ENCODE assay signal across 13 cellular contexts in the genomic region with DNA sequence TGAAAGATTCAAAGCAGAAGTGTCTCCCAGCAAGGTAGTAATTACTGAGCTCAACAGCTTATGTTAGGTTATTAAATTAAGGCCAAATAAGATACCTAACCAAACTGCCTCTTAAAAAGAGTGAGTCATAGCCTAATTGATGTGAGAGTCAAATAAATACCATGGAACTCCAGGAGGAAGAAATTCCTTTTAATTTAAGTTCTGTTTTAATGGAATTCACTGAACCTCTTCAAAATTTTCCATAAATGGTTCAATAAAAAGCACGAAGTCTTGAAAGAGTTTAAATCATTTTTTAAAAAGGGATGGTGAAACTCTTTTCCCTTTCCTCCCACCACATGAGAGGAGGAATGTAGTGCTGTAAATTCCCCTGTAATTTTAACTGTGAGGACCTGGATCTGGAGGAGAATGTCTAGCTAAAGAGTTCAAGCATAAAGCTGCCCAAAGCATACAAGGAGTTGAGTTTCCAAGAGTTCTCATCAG.
DNase-seq lines count a peak whose midpoint lies in the region; ATAC-seq and TF ChIP-seq lines count a peak whose summit lies in the region.
"Had no signal": no experiment of that assay in that cellular context is flagged by ENCODE, and none has a peak within 500 bp of the region (broad histone marks: within the 10 kb centered on the region; RNA-seq: fewer than 3 reads in every experiment).

No MANE protein-coding gene starts in this region.

- TF ChIP-seq CTCF in Calu3 (IDR thresholded peaks at IDR 0.05; ENCODE audit: unreplicated experiment) (no peak), brain (conservative IDR thresholded peaks at IDR 0.05) (no peak)

- H3K4me1 Mint-ChIP-seq in Calu3 (ENCODE audit: low read depth, unreplicated experiment): peaks cover 27% of the 10 kb centered on the region
- peaks cover 36% of the 10 kb centered on the region for H3K4me1 Mint-ChIP-seq in brain
- no peaks in the 10 kb centered on the region for H3K4me1 Mint-ChIP-seq in stimulated activated naive CD8-positive, alpha-beta T cell treated with anti-CD3 and anti-CD28 coated beads, Interleukin-15, amount 100 ng/mL, for 72 hours
- H3K4me1 Mint-ChIP-seq: activated CD4-positive, alpha-beta T cell treated with anti-CD3 and anti-CD28 coated beads for 36 hours; activated naive CD4-positive, alpha-beta T cell treated with anti-CD3 and anti-CD28 coated beads, Interleukin-2, amount 10 ng/mL, durations not matched to agents 7 days and 5 days; CD4-positive, alpha-beta memory T cell had no signal

- intact Hi-C loops in Calu3 (cut with micrococcal nuclease; ENCODE audit: unreplicated experiment): no loop called here
- intact Hi-C loops in left colon (cut with DNase I, micrococcal nuclease): no loop called here

- H3K36me3 Mint-ChIP-seq in Calu3 (ENCODE audit: insufficient read depth, unreplicated experiment) (no peaks in the 10 kb centered on the region), brain (no peaks in the 10 kb centered on the region)
- H3K36me3 Mint-ChIP-seq: activated naive CD4-positive, alpha-beta T cell treated with anti-CD3 and anti-CD28 coated beads, Interleukin-2, amount 10 ng/mL, durations not matched to agents 7 days and 5 days; CD4-positive, alpha-beta memory T cell had no signal

- CTCF ChIA-PET in Calu3 (lab: Charles Lee): interaction anchor here (0.6 to 0.7 kb wide), 2 partner anchors 123 to 231 kb away, joined by 3 to 6 read pairs; no protein-coding TSS in a partner anchor

- BruUV-seq in Calu3 (replicated peaks; lab: Mats Ljungman, UMichigan): no TSS peak

- H3K27ac Mint-ChIP-seq in Calu3 (ENCODE audit: unreplicated experiment): peak overlapping the region; percentile 30
- peak overlapping the region in 3 of 5 experiments; percentile 28 to 47 (median 45) for H3K27ac Mint-ChIP-seq in brain
- no peak overlapping the region for H3K27ac Mint-ChIP-seq in stimulated activated naive CD8-positive, alpha-beta T cell treated with anti-CD3 and anti-CD28 coated beads, Interleukin-15, amount 100 ng/mL, for 72 hours
- H3K27ac Mint-ChIP-seq: activated CD4-positive, alpha-beta T cell treated with anti-CD3 and anti-CD28 coated beads for 36 hours; activated naive CD4-positive, alpha-beta T cell treated with anti-CD3 and anti-CD28 coated beads, Interleukin-2, amount 10 ng/mL, durations not matched to agents 7 days and 5 days; CD4-positive, alpha-beta memory T cell had no signal

- DNase-seq in Calu3 (no peak), NCI-H1105 treated with DMSO at 0.1 percent for 48 hours (lab: John Stamatoyannopoulos, UW) (peak; percentile 77), myocyte (ENCODE audit: low read depth) (peak; percentile 3), left colon (no peak), AML-193 (lab: John Stamatoyannopoulos, UW) (no peak)
- DNase-seq in stimulated activated naive CD8-positive, alpha-beta T cell treated with anti-CD3 and anti-CD28 coated beads, Interleukin-15, amount 100 ng/mL, for 72 hours: no peak
- DNase-seq: activated CD4-positive, alpha-beta T cell treated with anti-CD3 and anti-CD28 coated beads for 36 hours; activated naive CD4-positive, alpha-beta T cell treated with anti-CD3 and anti-CD28 coated beads, Interleukin-2, amount 10 ng/mL, durations not matched to agents 7 days and 5 days; CD4-positive, alpha-beta memory T cell; effector CD8-positive, alpha-beta T cell; Right ventricle myocardium superior had no signal

- ATAC-seq in left colon (no peak), HG03039 (IDR thresholded peaks at IDR 0.05; ENCODE audit: unreplicated experiment) (no peak)
- ATAC-seq in stimulated activated naive CD8-positive, alpha-beta T cell treated with anti-CD3 and anti-CD28 coated beads, Interleukin-15, amount 100 ng/mL, for 72 hours: no peak
- ATAC-seq: activated CD4-positive, alpha-beta T cell treated with anti-CD3 and anti-CD28 coated beads for 36 hours had no signal

- H3K9me3 Mint-ChIP-seq in Calu3 (ENCODE audit: low read depth, unreplicated experiment): no peaks in the 10 kb centered on the region
- H3K9me3 Mint-ChIP-seq in brain: no peaks in the 10 kb centered on the region
- no peaks in the 10 kb centered on the region for H3K9me3 Mint-ChIP-seq in stimulated activated naive CD8-positive, alpha-beta T cell treated with anti-CD3 and anti-CD28 coated beads, Interleukin-15, amount 100 ng/mL, for 72 hours
- H3K9me3 Mint-ChIP-seq: activated naive CD4-positive, alpha-beta T cell treated with anti-CD3 and anti-CD28 coated beads, Interleukin-2, amount 10 ng/mL, durations not matched to agents 7 days and 5 days had no signal

- no peaks in the 10 kb centered on the region for H3K27me3 Mint-ChIP-seq in Calu3 (ENCODE audit: unreplicated experiment)
- no peaks in the 10 kb centered on the region for H3K27me3 Mint-ChIP-seq in brain
- H3K27me3 Mint-ChIP-seq in stimulated activated naive CD8-positive, alpha-beta T cell treated with anti-CD3 and anti-CD28 coated beads, Interleukin-15, amount 100 ng/mL, for 72 hours: no peaks in the 10 kb centered on the region
- H3K27me3 Mint-ChIP-seq: activated CD4-positive, alpha-beta T cell treated with anti-CD3 and anti-CD28 coated beads for 36 hours; activated naive CD4-positive, alpha-beta T cell treated with anti-CD3 and anti-CD28 coated beads, Interleukin-2, amount 10 ng/mL, durations not matched to agents 7 days and 5 days; CD4-positive, alpha-beta memory T cell had no signal

- H3K4me3 Mint-ChIP-seq in Calu3 (ENCODE audit: low read depth, unreplicated experiment) (no peak overlapping the region), brain (peak overlapping the region in 1 of 5 experiments; percentile 8)
- no peak overlapping the region for H3K4me3 Mint-ChIP-seq in stimulated activated naive CD8-positive, alpha-beta T cell treated with anti-CD3 and anti-CD28 coated beads, Interleukin-15, amount 100 ng/mL, for 72 hours
- H3K4me3 Mint-ChIP-seq: activated CD4-positive, alpha-beta T cell treated with anti-CD3 and anti-CD28 coated beads for 36 hours; activated naive CD4-positive, alpha-beta T cell treated with anti-CD3 and anti-CD28 coated beads, Interleukin-2, amount 10 ng/mL, durations not matched to agents 7 days and 5 days; CD4-positive, alpha-beta memory T cell had no signal

Comparison
In these comparisons a context has a peak if more than half of its experiments do, and no peak if none do; other contexts are left out.
1. DNase-seq: peak in NCI-H1105 treated with DMSO at 0.1 percent for 48 hours (single experiment) and myocyte (single experiment); none in Calu3 (single experiment), left colon (0 of 2), AML-193 (0 of 2) and stimulated activated naive CD8-positive, alpha-beta T cell treated with anti-CD3 and anti-CD28 coated beads, Interleukin-15, amount 100 ng/mL, for 72 hours (0 of 2).
2. H3K27ac Mint-ChIP-seq: peak in Calu3 (single experiment) and brain (3 of 5); none in stimulated activated naive CD8-positive, alpha-beta T cell treated with anti-CD3 and anti-CD28 coated beads, Interleukin-15, amount 100 ng/mL, for 72 hours (0 of 2).